ENCODE assay signal across 8 cellular contexts in genomic region chr7:111098011-111098925, GRCh38. TPM values are rescaled to one million over a fixed set of nuclear protein-coding genes. Genes with fewer than 3 reads are reported as not detected.
A peak's percentile ranks its signal among the peaks of the same experiment; 100 is the strongest.
DNase-seq lines count a peak whose midpoint lies in the region; ATAC-seq, FAIRE-seq and TF ChIP-seq lines count a peak whose summit lies in the region.

No MANE protein-coding gene starts in this region.

- intact Hi-C loops in K562 (cut with micrococcal nuclease) (no loop called here), left lung (cut with DNase I) (no loop called here)

- in situ Hi-C loops in K562 (cut with MboI): loop anchor here (10.0 kb wide), 1 partner anchor 637 kb away; no protein-coding TSS in a partner anchor

- H3K27me3 ChIP-seq in HUES48 (ENCODE audit: control insufficient read depth, insufficient read depth, low read length): no peaks in the 10 kb centered on the region
- no peaks in the 10 kb centered on the region for H3K27me3 ChIP-seq in K562 (ENCODE audit: control insufficient read depth in 2 of 2, insufficient read depth in 2 of 2, low read length in 2 of 2)
- H3K27me3 ChIP-seq in left lung: no peaks in the 10 kb centered on the region

- TF ChIP-seq POLR2A in K562 (conservative IDR thresholded peaks at IDR 0.05): no peak

- 38% methylated on average over 10 of the region's 10 CpGs for WGBS in K562 (ENCODE audit: insufficient coverage, low coverage, missing lambda C conversion rate)

- peak; percentile 62 to 86 (median 72) for TF ChIP-seq CTCF in K562 (IDR thresholded peaks at IDR 0.05 in 2 of 3, conservative IDR thresholded peaks at IDR 0.05 in 1 of 3; ENCODE audit: insufficient read depth in 2 of 3, low read depth in 1 of 3, low read length in 3 of 3)
- peak in 1 of 2 donors; percentile 44 for TF ChIP-seq CTCF in left lung (IDR thresholded peaks at IDR 0.05)

- H3K9ac ChIP-seq in HUES48 (ENCODE audit: low read depth, low read length) (no peak overlapping the region), K562 (ENCODE audit: insufficient read depth in 1 of 2, low read depth in 2 of 2, low read length in 2 of 2) (no peak overlapping the region)

- no peak overlapping the region for H3K4me2 ChIP-seq in K562 (ENCODE audit: insufficient read depth, low read length)

- no peak for TF ChIP-seq EP300 in K562 (IDR thresholded peaks at IDR 0.05; ENCODE audit: low read length)

- peak; percentile 63 to 87 for TF ChIP-seq RAD21 in K562 (CRISPR knock-in tag; conservative IDR thresholded peaks at IDR 0.05 in 1 of 2, IDR thresholded peaks at IDR 0.05 in 1 of 2)

- H3K36me3 ChIP-seq in HUES48 (ENCODE audit: control insufficient read depth, insufficient read depth, low read length): no peaks in the 10 kb centered on the region
- no peaks in the 10 kb centered on the region for H3K36me3 ChIP-seq in K562 (ENCODE audit: control insufficient read depth, insufficient read depth, low read length)
- H3K36me3 ChIP-seq in left lung: no peaks in the 10 kb centered on the region

- H2AFZ ChIP-seq in K562 (ENCODE audit: low read depth, low read length): peak overlapping the region; percentile 19; the same call in 1 of the 2 replicates

- H3K9me3 ChIP-seq in HUES48 (ENCODE audit: control insufficient read depth, insufficient read depth, low read length) (no peaks in the 10 kb centered on the region), K562 (replicated peaks; ENCODE audit: control insufficient read depth, insufficient read depth, low read depth, low read length) (no peaks in the 10 kb centered on the region), left lung (no peaks in the 10 kb centered on the region)

- peak; percentile 86 for FAIRE-seq in K562 (lab: Jason Lieb, UNC)

- no TSS peak for BruUV-seq in K562 (replicated peaks; lab: Mats Ljungman, UMichigan)

- H3K79me2 ChIP-seq in K562 (ENCODE audit: control insufficient read depth, insufficient read depth, low read length): no peaks in the 10 kb centered on the region

- H3K4me1 ChIP-seq in HUES48 (ENCODE audit: control insufficient read depth, insufficient read depth, low read length) (peaks cover 64% of the 10 kb centered on the region), K562 (replicated peaks in 1 of 2; ENCODE audit: control insufficient read depth in 2 of 2, insufficient read depth in 2 of 2, low read length in 2 of 2) (no peaks in the 10 kb centered on the region), left lung (no peaks in the 10 kb centered on the region)

- no peaks in the 10 kb centered on the region for H3K9me1 ChIP-seq in K562 (ENCODE audit: control insufficient read depth, insufficient read depth, low read length)

- no peaks in the 10 kb centered on the region for H4K20me1 ChIP-seq in K562 (replicated peaks; ENCODE audit: control insufficient read depth, insufficient read depth, low read length)

- H3K4me3 ChIP-seq in HUES48 (ENCODE audit: low read depth, low read length) (no peak overlapping the region), K562 (no peak overlapping the region), left lung (no peak overlapping the region)

- ATAC-seq in GM21390 (IDR thresholded peaks at IDR 0.05; ENCODE audit: unreplicated experiment): peak; percentile 76
- peak; percentile 93 for ATAC-seq in K562
- peak; percentile 79 for ATAC-seq in left lung

- H3K27ac ChIP-seq in HUES48 (ENCODE audit: low read depth, low read length) (peak overlapping the region; percentile 98), K562 (ENCODE audit: extremely low read depth, low read depth, low read length) (no peak overlapping the region), left lung (no peak overlapping the region)

- POLR2A ChIA-PET in K562 (lab: Yijun Ruan, JAX): no interaction called here

- CTCF ChIA-PET in K562 (lab: Yijun Ruan, JAX; ENCODE audit: low intra/inter-chr PET ratio): no interaction called here

- DNase-seq in ELF-1 (ENCODE audit: low read depth, low spot score) (peak; percentile 26), SW480 (ENCODE audit: low spot score) (peak; percentile 5), K562 (ENCODE audit: extremely low read depth in 1 of 4, low spot score in 3 of 4) (peak in 3 of 4 experiments; percentile 20 to 64 (median 21)), left lung (no peak), superior temporal gyrus (ENCODE audit: extremely low spot score) (peak; percentile 86), HuH-7 (ENCODE audit: low spot score) (no peak)

TF ChIP-seq in K562, 482 proteins besides CTCF, POLR2A, EP300 and RAD21 (continues in another document):
- TF ChIP-seq MTA1 (IDR thresholded peaks at IDR 0.05; ENCODE audit: borderline replicate concordance) (no peak), ZBTB8A (IDR thresholded peaks at IDR 0.05; ENCODE audit: partially characterized antibody) (no peak), NBN (IDR thresholded peaks at IDR 0.05; ENCODE audit: low read depth) (no peak), ZNF280A (IDR thresholded peaks at IDR 0.05; ENCODE audit: low read depth, partially characterized antibody) (no peak), DEAF1 (CRISPR knock-in tag; IDR thresholded peaks at IDR 0.05) (peak; percentile 31; the same call in 1 of the 2 replicates), SETDB1 (IDR thresholded peaks at IDR 0.05; ENCODE audit: low read length) (no peak), KLF16 (IDR thresholded peaks at IDR 0.05) (0 out of 2 replicates have a peak, but pooled peaks have one; percentile 29), WHSC1 (IDR thresholded peaks at IDR 0.05; ENCODE audit: low read length) (no peak), USF2 (CRISPR knock-in tag; IDR thresholded peaks at IDR 0.05) (no peak), NCOA2 (IDR thresholded peaks at IDR 0.05; ENCODE audit: partially characterized antibody in 2 of 2) (no peak), SMARCC2 (IDR thresholded peaks at IDR 0.05; ENCODE audit: low read depth) (no peak), ZNF75A (CRISPR knock-in tag; IDR thresholded peaks at IDR 0.05) (no peak), ZNF384 (IDR thresholded peaks at IDR 0.05; ENCODE audit: low read depth, low read length) (no peak), IRF1 (CRISPR knock-in tag; IDR thresholded peaks at IDR 0.05; ENCODE audit: borderline replicate concordance) (no peak), LCOR (CRISPR knock-in tag; IDR thresholded peaks at IDR 0.05) (no peak)

RNA-seq across cellular contexts. Expression of gene LRRN3, which starts 7.3 kb away (rescaled TPM):
- 0.21 TPM in 1 of 2 replicates, not detected in the other for total RNA-seq in K562 (2011; cell fraction: chromatin; rRNA removed; ENCODE audit: low replicate concordance)
- 0.13 TPM in 1 of 2 replicates, not detected in the other for total RNA-seq in K562 (2011; cell fraction: nucleolus; rRNA removed)
- 0.07 and 0.15 TPM in 2 replicates for total RNA-seq in K562 (2011; cell fraction: nucleoplasm; rRNA removed)
- total RNA-seq in K562 (2014; rRNA removed) (0.12 TPM in 1 of 2 replicates, not detected in the other), K562 (2014; rRNA removed; fragmentation: Illumina TruSeq; extraction: Trizol) (0.29 and 0.41 TPM in 2 replicates), K562 (2015; rRNA removed; fragmentation: Illumina TruSeq; extraction: Trizol) (0.11 and 0.18 TPM in 2 replicates), K562 (2021) (0.20 and 0.35 TPM in 2 replicates), left lung (1 to 10 TPM; 3.3 to 5.0 TPM)
- polyA plus RNA-seq in K562 (2011; rRNA removed) (0.07 and 0.09 TPM in 2 replicates), K562 (2014; fragmentation: Illumina TruSeq; extraction: Trizol) (0.10 and 0.21 TPM in 2 replicates), K562 (2014; fragmentation: Nextera tagmentation; extraction: Ambion mirVana) (under 1 TPM; 0.20 to 1.00 TPM), K562 (2014; rRNA removed) (0.05 and 0.16 TPM in 2 replicates)
- polyA plus RNA-seq in K562 (2011; cell fraction: cytosol; rRNA removed): 0.01 and 0.03 TPM in 2 replicates
- polyA plus RNA-seq in K562 (2011; cell fraction: nucleus; rRNA removed): not detected in 2 replicates
- polyA plus RNA-seq in K562 (2012): 0.08 and 0.10 TPM in 2 replicates
- polyA minus RNA-seq in K562 (2011; rRNA and poly(A)+ RNA removed): 0.06 and 0.18 TPM in 2 replicates
- not detected in 2 replicates for polyA minus RNA-seq in K562 (2011; cell fraction: cytosol; rRNA and poly(A)+ RNA removed)
- 0.13 and 0.22 TPM in 2 replicates for polyA minus RNA-seq in K562 (2011; cell fraction: nucleus; rRNA and poly(A)+ RNA removed)

Comparison
In these comparisons a context has a peak if more than half of its experiments do, and no peak if none do; other contexts are left out.
1. DNase-seq: peak in ELF-1 (single experiment), SW480 (single experiment), K562 (3 of 4) and superior temporal gyrus (single experiment); none in left lung (0 of 2) and HuH-7 (single experiment).
2. Peak in every context shown above with its lines, with median percentiles within 50 percentile points of each other: ATAC-seq.